ENCODE assay signal across 9 cellular contexts in the genomic region with DNA sequence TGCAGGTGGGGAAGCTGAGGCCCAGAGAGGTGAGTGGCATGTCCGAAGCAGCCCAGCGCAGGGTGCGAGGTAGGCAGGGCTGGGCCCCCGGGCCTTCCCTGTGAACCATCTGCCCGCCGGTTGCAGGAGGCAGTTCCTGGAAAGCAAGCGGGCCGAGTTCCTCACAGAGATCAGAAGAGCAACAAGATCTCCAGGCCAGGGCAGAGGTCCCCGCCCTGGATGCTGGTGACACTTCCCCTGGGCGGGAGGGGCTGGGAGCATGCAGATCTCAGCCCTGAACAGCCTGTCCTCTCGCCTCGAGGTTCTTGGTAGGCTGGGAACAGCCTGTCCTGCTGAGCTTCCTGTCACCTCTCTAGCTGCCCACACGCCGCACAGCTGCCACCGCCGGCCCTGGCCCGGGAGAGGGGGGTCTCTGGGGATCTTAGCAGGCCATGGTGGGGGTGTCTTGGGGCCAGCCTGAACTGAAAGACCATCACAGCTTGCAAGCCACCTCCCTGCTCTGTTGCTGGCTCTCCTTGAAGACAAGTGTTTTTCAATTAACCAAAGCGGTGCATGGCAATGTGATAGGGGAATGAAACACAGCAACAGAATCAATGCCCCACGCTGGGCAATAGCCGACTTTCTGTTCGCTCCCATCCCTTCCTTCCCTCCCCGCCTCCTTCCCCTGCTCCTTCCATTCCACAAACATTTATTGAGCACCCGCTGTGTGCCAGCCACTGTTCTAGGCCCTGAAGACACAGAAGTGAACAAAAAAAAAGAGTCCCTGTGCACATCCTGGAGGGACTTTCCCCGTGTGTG. TPM values are rescaled to one million over a fixed set of nuclear protein-coding genes. Genes with fewer than 3 reads are reported as not detected.
DNase-seq lines count a peak whose midpoint lies in the region; ATAC-seq, FAIRE-seq and TF ChIP-seq lines count a peak whose summit lies in the region.
"Had no signal": no experiment of that assay in that cellular context is flagged by ENCODE, and none has a peak within 500 bp of the region (broad histone marks: within the 10 kb centered on the region; RNA-seq: fewer than 3 reads in every experiment).

No MANE protein-coding gene starts in this region.

- H3K27ac ChIP-seq in MM.1S (ENCODE audit: low read length) (no peak overlapping the region), heart right ventricle (peak overlapping the region in 5 of 10 donors; percentile 3 to 82 (median 63))

- intact Hi-C loops in heart right ventricle (cut with DNase I), result no loop called here

- 41 to 52% methylated on average over 24 of the region's 24 CpGs for WGBS in heart right ventricle, 2 donors

- H3K4me2 ChIP-seq in MM.1S (ENCODE audit: low read depth, low read length), result peak overlapping the region; percentile 89; the same call in 1 of the 2 replicates

- H3K9me2 ChIP-seq in MM.1S (replicated peaks; ENCODE audit: insufficient read depth, low read length), result no peaks in the 10 kb centered on the region

- no peak overlapping the region for H2AFZ ChIP-seq in MM.1S (ENCODE audit: low read length)

- H3K4me3 ChIP-seq in MM.1S (ENCODE audit: low read length) (no peak overlapping the region), heart right ventricle (no peak overlapping the region)

- no peaks in the 10 kb centered on the region for H3K79me2 ChIP-seq in MM.1S (ENCODE audit: low read length)

- H4K20me1 ChIP-seq in MM.1S (ENCODE audit: insufficient read depth, low read length), result no peaks in the 10 kb centered on the region

- FAIRE-seq in H54 (lab: Jason Lieb, UNC), result no peak

- ATAC-seq in heart right ventricle (peak in 7 of 8 donors; percentile 76 to 97 (median 92)), HG03025 (IDR thresholded peaks at IDR 0.05; ENCODE audit: low FRiP score, unreplicated experiment) (no peak)

- H3K4me1 ChIP-seq in MM.1S (ENCODE audit: low read length), result peaks cover 17% of the 10 kb centered on the region
- H3K4me1 ChIP-seq in heart right ventricle, result peaks cover 4 to 35% (median 13%) of the 10 kb centered on the region in 9 donors

- H3K36me3 ChIP-seq in MM.1S (replicated peaks; ENCODE audit: insufficient read depth, low read length) (no peaks in the 10 kb centered on the region), heart right ventricle (no peaks in the 10 kb centered on the region)

- no peak for TF ChIP-seq CTCF in MM.1S (IDR thresholded peaks at IDR 0.05; ENCODE audit: low read length)
- TF ChIP-seq CTCF in heart right ventricle (IDR thresholded peaks at IDR 0.05), result no peak

- H3F3A ChIP-seq in MM.1S (ENCODE audit: insufficient read depth, low read length), result no peaks in the 10 kb centered on the region

- H3K9me3 ChIP-seq in MM.1S (replicated peaks; ENCODE audit: insufficient read depth, low read length) (no peaks in the 10 kb centered on the region), heart right ventricle (no peaks in the 10 kb centered on the region)

- H3K9ac ChIP-seq in MM.1S (ENCODE audit: low read length), result no peak overlapping the region

- DNase-seq in MM.1S, result no peak
- DNase-seq in activated CD8-positive, alpha-beta memory T cell treated with anti-CD3 and anti-CD28 coated beads, Interleukin-2, amount 50 U/mL, for 24 hours (ENCODE audit: extremely low read depth), result peak; percentile 29
- peak; percentile 23 to 78 for DNase-seq in heart right ventricle
- peak; percentile 60 to 64 for DNase-seq in stimulated activated CD4-positive, alpha-beta T cell treated with anti-CD3 and anti-CD28 coated beads, Interleukin-2, amount 100 ng/mL, for 48 hours
- no peak for DNase-seq in H54 (ENCODE audit: insufficient read length, low spot score)
- no peak for DNase-seq in SK-N-DZ (ENCODE audit: low spot score)

- peak; percentile 41 for TF ChIP-seq POLR2A in GM19099 (IDR thresholded peaks at IDR 0.05; ENCODE audit: extremely low read depth, insufficient read length, low read depth)
- no peak for TF ChIP-seq POLR2A in H54 (IDR thresholded peaks at IDR 0.05; ENCODE audit: low read depth, low read length)

- H3K27me3 ChIP-seq in MM.1S (replicated peaks; ENCODE audit: insufficient read depth, low read length) (peaks cover 6% of the 10 kb centered on the region; the same call in 1 of the 2 replicates), heart right ventricle (no peaks in the 10 kb centered on the region)

RNA-seq across cellular contexts. Expression of a gene that starts 31.7 kb away (rescaled TPM):
- total RNA-seq in heart right ventricle, result 10 to 100 TPM in 1 of 10 donors, 1 to 10 TPM in 7, under 1 TPM in 2; 0.60 to 12.2 (median 2.1) TPM
- polyA plus RNA-seq in heart right ventricle, result 10 to 100 TPM in 1 of 2 donors, 1 to 10 TPM in 1; 5.8 to 10.8 TPM
- 0.35 TPM in 1 of 2 replicates, not detected in the other for polyA plus RNA-seq in SK-N-DZ (2014; cell fraction: cytosol; rRNA removed)
- 0.79 and 1.2 TPM in 2 replicates for polyA plus RNA-seq in SK-N-DZ (2014; cell fraction: nucleus; rRNA removed)

RNA-seq across cellular contexts. Expression of a gene that starts 44.8 kb away (rescaled TPM):
- total RNA-seq in heart right ventricle, result not detected
- polyA plus RNA-seq in heart right ventricle, result not detected
- polyA plus RNA-seq in SK-N-DZ (2014; cell fraction: cytosol; rRNA removed), result not detected in 2 replicates
- not detected in 2 replicates for polyA plus RNA-seq in SK-N-DZ (2014; cell fraction: nucleus; rRNA removed)
- total RNA-seq: HT1080 had no signal

RNA-seq across cellular contexts. Expression of a gene that starts 49.1 kb away (rescaled TPM):
- not detected for total RNA-seq in heart right ventricle
- polyA plus RNA-seq in heart right ventricle, result not detected
- not detected in 2 replicates for polyA plus RNA-seq in SK-N-DZ (2014; cell fraction: cytosol; rRNA removed)
- polyA plus RNA-seq in SK-N-DZ (2014; cell fraction: nucleus; rRNA removed), result not detected in 2 replicates
- total RNA-seq: HT1080 had no signal

RNA-seq across cellular contexts. Expression of a gene that starts 52.0 kb away (rescaled TPM):
- total RNA-seq in heart right ventricle, result not detected
- polyA plus RNA-seq in heart right ventricle, result not detected
- polyA plus RNA-seq in SK-N-DZ (2014; cell fraction: cytosol; rRNA removed), result not detected in 2 replicates
- polyA plus RNA-seq in SK-N-DZ (2014; cell fraction: nucleus; rRNA removed), result not detected in 2 replicates
- total RNA-seq: HT1080 had no signal

RNA-seq across cellular contexts. Expression of a gene that starts 56.8 kb away (rescaled TPM):
- not detected for total RNA-seq in heart right ventricle
- not detected for polyA plus RNA-seq in heart right ventricle
- not detected in 2 replicates for polyA plus RNA-seq in SK-N-DZ (2014; cell fraction: cytosol; rRNA removed)
- not detected in 2 replicates for polyA plus RNA-seq in SK-N-DZ (2014; cell fraction: nucleus; rRNA removed)
- total RNA-seq: HT1080 had no signal

Comparison
In these comparisons a context has a peak if more than half of its experiments do, and no peak if none do; other contexts are left out.
1. DNase-seq: peak in activated CD8-positive, alpha-beta memory T cell treated with anti-CD3 and anti-CD28 coated beads, Interleukin-2, amount 50 U/mL, for 24 hours (single experiment), heart right ventricle (2 of 2) and stimulated activated CD4-positive, alpha-beta T cell treated with anti-CD3 and anti-CD28 coated beads, Interleukin-2, amount 100 ng/mL, for 48 hours (2 of 2); none in MM.1S (single experiment), H54 (single experiment) and SK-N-DZ (single experiment).